ENCODE assay signal across 1 cellular context in genomic region chr1:906532-907420, GRCh38.
TF ChIP-seq lines count a peak whose summit lies in the region.

No MANE protein-coding gene starts in this region.

TF ChIP-seq in IMR-90, 13 proteins besides CTCF, POLR2A, EP300 and RAD21:
- 0 out of 2 replicates have a peak, but pooled peaks have one; percentile 2 for TF ChIP-seq BHLHE40 (IDR thresholded peaks at IDR 0.05; ENCODE audit: low read depth, low read length)
- no peak for TF ChIP-seq CEBPB (IDR thresholded peaks at IDR 0.05; ENCODE audit: low read depth, low read length)
- no peak for TF ChIP-seq SMC3 (IDR thresholded peaks at IDR 0.05; ENCODE audit: low read depth, low read length)
- no peak for TF ChIP-seq CHD1 (IDR thresholded peaks at IDR 0.05; ENCODE audit: low read depth, low read length)
